ENCODE assay signal across 18 cellular contexts in the genomic region with DNA sequence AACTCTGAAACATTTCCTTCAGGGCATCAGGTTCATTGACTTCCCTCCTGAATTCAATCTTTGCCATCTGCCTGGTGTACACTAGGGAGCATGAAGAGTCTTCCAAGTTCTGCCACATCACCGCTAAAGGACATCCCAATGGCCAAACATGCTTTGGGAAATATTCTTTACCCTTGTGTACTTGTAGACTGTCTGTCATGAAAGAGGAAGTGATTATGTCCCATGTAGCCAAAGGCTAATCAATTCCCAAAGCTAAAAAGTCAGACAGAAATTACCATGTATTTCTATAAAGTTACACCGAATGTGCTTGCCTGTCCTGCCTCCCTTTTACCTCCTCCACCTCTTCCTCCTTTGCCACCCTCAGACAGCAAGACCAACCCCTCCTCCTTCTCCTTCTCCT. TPM values are rescaled to one million over a fixed set of nuclear protein-coding genes. Genes with fewer than 3 reads are reported as not detected.
DNase-seq lines count a peak whose midpoint lies in the region; ATAC-seq and TF ChIP-seq lines count a peak whose summit lies in the region.
"Had no signal": no experiment of that assay in that cellular context is flagged by ENCODE, and none has a peak within 500 bp of the region (broad histone marks: within the 10 kb centered on the region; RNA-seq: fewer than 3 reads in every experiment).

No MANE protein-coding gene starts in this region.

- CTCF ChIA-PET in HCT116 (lab: Charles Lee) = interaction anchor here (0.6 to 5.1 kb wide), 10 partner anchors 8 to 159 kb away, joined by 3 to 38 read pairs (median 4); no protein-coding TSS in a partner anchor

- peaks cover 4% of the 10 kb centered on the region for H3K4me1 Mint-ChIP-seq in endodermal cell

- H3K27ac Mint-ChIP-seq in endodermal cell = no peak overlapping the region

- H4K20me1 ChIP-seq in BLaER1 (no peaks in the 10 kb centered on the region), HCT116 (ENCODE audit: insufficient read depth) (no peaks in the 10 kb centered on the region), OCI-LY3 (ENCODE audit: insufficient read depth, low read length) (no peaks in the 10 kb centered on the region)

- H3K9me3 ChIP-seq in BLaER1 = peaks cover 11% of the 10 kb centered on the region
- H3K9me3 ChIP-seq in HCT116 (ENCODE audit: control insufficient read depth in 1 of 2, insufficient read depth in 1 of 2, low read depth in 1 of 2, low read length in 2 of 2) = peaks cover 0 to 7% of the 10 kb centered on the region in 2 experiments; a peak in 1 of 4 replicates
- peaks cover 12% of the 10 kb centered on the region for H3K9me3 ChIP-seq in OCI-LY3 (ENCODE audit: insufficient read depth, low read length)
- H3K9me3 ChIP-seq in mucosa of rectum (ENCODE audit: control insufficient read depth in 2 of 2, low read length in 2 of 2) = peaks cover 0 to 4% of the 10 kb centered on the region in 2 donors
- peaks cover 8% of the 10 kb centered on the region for H3K9me3 ChIP-seq in endodermal cell (ENCODE audit: control insufficient read depth, low read length)

- H3K36me3 ChIP-seq in BLaER1 (no peaks in the 10 kb centered on the region), HCT116 (ENCODE audit: control insufficient read depth in 1 of 2, insufficient read depth in 2 of 2, low read length in 2 of 2) (no peaks in the 10 kb centered on the region), OCI-LY3 (replicated peaks; ENCODE audit: low read depth, low read length) (peaks cover 9% of the 10 kb centered on the region), mucosa of rectum (ENCODE audit: control insufficient read depth in 2 of 2, insufficient read depth in 2 of 2, low read length in 2 of 2) (no peaks in the 10 kb centered on the region), endodermal cell (ENCODE audit: control insufficient read depth, insufficient read depth, low read length) (no peaks in the 10 kb centered on the region)

- peaks cover 84% of the 10 kb centered on the region for H3K27me3 Mint-ChIP-seq in endodermal cell (ENCODE audit: insufficient read depth)

- TF ChIP-seq POLR2A in HCT116 (IDR thresholded peaks at IDR 0.05; ENCODE audit: borderline replicate concordance, extremely low read depth, insufficient read depth, insufficient read length) = no peak

- no peak for ATAC-seq in HCT116

- H3K79me2 ChIP-seq in HCT116 (ENCODE audit: insufficient read depth, low read length) (no peaks in the 10 kb centered on the region), OCI-LY3 (ENCODE audit: low read length) (no peaks in the 10 kb centered on the region)

- no TSS peak for BruUV-seq in HCT116 (replicated peaks; lab: Mats Ljungman, UMichigan)

- RAD21 ChIA-PET in HCT116 (lab: Charles Lee; ENCODE audit: low non-redundant PET in 1 of 2, low total read pairs in 2 of 2, uncharacterized antibody in 2 of 2, unreplicated experiment in 2 of 2) = interaction anchor here (0.6 to 1.8 kb wide), 3 partner anchors 15 to 295 kb away, joined by 3 to 7 read pairs (median 3); no protein-coding TSS in a partner anchor

- no peak for TF ChIP-seq RAD21 in HCT116 (IDR thresholded peaks at IDR 0.05; ENCODE audit: low read depth)

- no peaks in the 10 kb centered on the region for H3K36me3 Mint-ChIP-seq in endodermal cell (ENCODE audit: low read depth)
- H3K36me3 Mint-ChIP-seq: CD14-positive monocyte had no signal

- WGBS in endodermal cell (ENCODE audit: insufficient coverage in 1 of 2, insufficient read length in 1 of 2), 2 experiments = 92 to 95% methylated on average over 2 of the region's 2 CpGs

- POLR2A ChIA-PET in HCT116 (lab: Charles Lee) = no interaction called here

- H3K9me3 Mint-ChIP-seq in endodermal cell = peaks cover 10% of the 10 kb centered on the region

- H2AFZ ChIP-seq in HCT116 (ENCODE audit: low read depth, low read length, poor library complexity, severe bottlenecking) = peak overlapping the region; percentile 99
- no peak overlapping the region for H2AFZ ChIP-seq in OCI-LY3 (ENCODE audit: low read depth, low read length)

- H3K27ac ChIP-seq in BLaER1 (no peak overlapping the region), HCT116 (ENCODE audit: low read depth, low read length) (no peak overlapping the region), OCI-LY3 (ENCODE audit: low read length) (peak overlapping the region; percentile 39), mucosa of rectum (ENCODE audit: low read depth in 2 of 2, low read length in 2 of 2) (peak overlapping the region; percentile 50 to 66), endodermal cell (ENCODE audit: low read depth, low read length) (no peak overlapping the region)
- H3K27ac ChIP-seq: KMS-11 had no signal

- no peak overlapping the region for H3K4me3 ChIP-seq in BLaER1
- H3K4me3 ChIP-seq in HCT116 (replicated peaks in 1 of 2; ENCODE audit: low read depth in 1 of 2, low read length in 2 of 2) = no peak overlapping the region
- H3K4me3 ChIP-seq in OCI-LY3 (ENCODE audit: low read length) = peak overlapping the region; percentile 41
- H3K4me3 ChIP-seq in mucosa of rectum (ENCODE audit: low read length in 2 of 2) = no peak overlapping the region
- H3K4me3 ChIP-seq in endodermal cell (ENCODE audit: low read length) = no peak overlapping the region

- H3K9ac ChIP-seq in BLaER1 = no peak overlapping the region
- H3K9ac ChIP-seq in HCT116 (ENCODE audit: low read length) = no peak overlapping the region
- no peak overlapping the region for H3K9ac ChIP-seq in OCI-LY3 (ENCODE audit: low read length)
- no peak overlapping the region for H3K9ac ChIP-seq in mucosa of rectum (ENCODE audit: low read depth in 1 of 2, low read length in 2 of 2)
- H3K9ac ChIP-seq in endodermal cell (ENCODE audit: extremely low read depth, low read length, poor library complexity, severe bottlenecking) = no peak overlapping the region
- H3K9ac ChIP-seq: KMS-11 had no signal

- peak overlapping the region; percentile 33 for H3K4me2 ChIP-seq in BLaER1
- H3K4me2 ChIP-seq in HCT116 (ENCODE audit: low read length) = no peak overlapping the region
- peak overlapping the region; percentile 67 for H3K4me2 ChIP-seq in OCI-LY3 (ENCODE audit: low read length)

- intact Hi-C loops in HCT116 (cut with micrococcal nuclease) = loop anchor here (1.0 to 2.0 kb wide), 2 partner anchors 15 to 158 kb away; no protein-coding TSS in a partner anchor

- DNase-seq in HCT116 (ENCODE audit: low read depth, low spot score) = no peak
- DNase-seq in inferior parietal cortex (ENCODE audit: extremely low spot score) = no peak
- DNase-seq in activated gamma-delta T cell (lab: John Stamatoyannopoulos, UW) = no peak
- no peak for DNase-seq in endodermal cell
- DNase-seq: EL, GF-D8, NCI-H1105 treated with DMSO at 0.1 percent for 48 hours, NCI-H2081, NCI-H2171, NCI-H345, NCI-H526 had no signal

- H3K27me3 ChIP-seq in BLaER1 = no peaks in the 10 kb centered on the region
- no peaks in the 10 kb centered on the region; the same call in 1 of the 2 replicates for H3K27me3 ChIP-seq in HCT116 (ENCODE audit: insufficient read depth, low read length)
- H3K27me3 ChIP-seq in OCI-LY3 (ENCODE audit: low read depth, low read length) = peaks cover 42% of the 10 kb centered on the region
- peaks cover 0 to 3% of the 10 kb centered on the region in 2 donors for H3K27me3 ChIP-seq in mucosa of rectum (ENCODE audit: control insufficient read depth in 2 of 2, insufficient read depth in 2 of 2, low read length in 2 of 2)
- peaks cover 86% of the 10 kb centered on the region for H3K27me3 ChIP-seq in endodermal cell (ENCODE audit: control insufficient read depth, insufficient read depth, low read length, poor library complexity, severe bottlenecking)

- TF ChIP-seq CTCF in HCT116 (IDR thresholded peaks at IDR 0.05 in 2 of 3, conservative IDR thresholded peaks at IDR 0.05 in 1 of 3; ENCODE audit: borderline replicate concordance in 1 of 3, insufficient read depth in 1 of 3, low read depth in 2 of 3, low read length in 2 of 3) (no peak), OCI-LY3 (IDR thresholded peaks at IDR 0.05; ENCODE audit: low read depth, low read length) (no peak), endodermal cell (conservative IDR thresholded peaks at IDR 0.05) (no peak)

- no peaks in the 10 kb centered on the region for H3K9me2 ChIP-seq in HCT116 (ENCODE audit: insufficient read depth)

- no peak overlapping the region for H3K4me3 Mint-ChIP-seq in endodermal cell

- H3K4me1 ChIP-seq in BLaER1 (peaks cover 14% of the 10 kb centered on the region), HCT116 (ENCODE audit: control insufficient read depth in 1 of 2, insufficient read depth in 2 of 2, low read length in 2 of 2) (peaks cover 0 to 9% of the 10 kb centered on the region in 2 experiments; a peak in 2 of 4 replicates), OCI-LY3 (ENCODE audit: low read length) (peaks cover 34% of the 10 kb centered on the region), mucosa of rectum (ENCODE audit: control insufficient read depth in 2 of 2, insufficient read depth in 2 of 2, low read length in 2 of 2) (peaks cover 9 to 32% of the 10 kb centered on the region in 2 donors), endodermal cell (ENCODE audit: control insufficient read depth, insufficient read depth, low read length) (no peaks in the 10 kb centered on the region)

TF ChIP-seq in HCT116, 20 proteins besides CTCF, POLR2A, EP300 and RAD21 (continues in another document):
- TF ChIP-seq, protein P1, sequence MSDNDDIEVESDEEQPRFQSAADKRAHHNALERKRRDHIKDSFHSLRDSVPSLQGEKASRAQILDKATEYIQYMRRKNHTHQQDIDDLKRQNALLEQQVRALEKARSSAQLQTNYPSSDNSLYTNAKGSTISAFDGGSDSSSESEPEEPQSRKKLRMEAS (IDR thresholded peaks at IDR 0.05) = no peak
- TF ChIP-seq YY1 (IDR thresholded peaks at IDR 0.05; ENCODE audit: extremely low read depth, insufficient replicate concordance, low read depth, low read length) (no peak), TCF7L2 (IDR thresholded peaks at IDR 0.05; ENCODE audit: borderline replicate concordance, extremely low read depth, insufficient read depth, insufficient read length) (no peak), SRF (IDR thresholded peaks at IDR 0.05; ENCODE audit: low read depth) (no peak)

RNA-seq across cellular contexts. Expression of a gene that starts 28.9 kb away (rescaled TPM):
- total RNA-seq in HCT116 (2021; ENCODE audit: unreplicated experiment) (3.8 TPM), endodermal cell (10 to 100 TPM; 11.5 to 16.1 TPM)
- polyA plus RNA-seq in HCT116 (2012) = 1.3 and 1.9 TPM in 2 replicates
- 11.4 TPM for polyA plus RNA-seq in endodermal cell (2013, experiment 1 of 2)
- 12.3 TPM for polyA plus RNA-seq in endodermal cell (2013, experiment 2 of 2)

RNA-seq across cellular contexts. Expression of a gene that starts 49.9 kb away (rescaled TPM):
- not detected for total RNA-seq in HCT116 (2021; ENCODE audit: unreplicated experiment)
- polyA plus RNA-seq in HCT116 (2012) = not detected in 2 replicates
- total RNA-seq in endodermal cell = not detected
- polyA plus RNA-seq in endodermal cell (2013, experiment 1 of 2) = not detected
- not detected for polyA plus RNA-seq in endodermal cell (2013, experiment 2 of 2)
- total RNA-seq: A172, H1 had no signal
- polyA plus RNA-seq: CD14-positive monocyte, H1 had no signal

Comparison
In these comparisons a context has a peak if more than half of its experiments do, and no peak if none do; other contexts are left out.
1. H3K27ac ChIP-seq: peak in OCI-LY3 (single experiment) and mucosa of rectum (2 of 2); none in BLaER1 (single experiment), HCT116 (single experiment) and endodermal cell (single experiment).